ENCODE assay signal across 8 cellular contexts in genomic region chr19:17090501-17091074, GRCh38. TPM values are rescaled to one million over a fixed set of nuclear protein-coding genes. Genes with fewer than 3 reads are reported as not detected.
A peak's percentile ranks its signal among the peaks of the same experiment; 100 is the strongest.
DNase-seq lines count a peak whose midpoint lies in the region; ATAC-seq, FAIRE-seq and TF ChIP-seq lines count a peak whose summit lies in the region.

No MANE protein-coding gene starts in this region.

- peaks cover 7% of the 10 kb centered on the region; the same call in 1 of the 2 replicates for H4K20me1 ChIP-seq in GM12878 (ENCODE audit: control insufficient read depth, insufficient read depth)

- TF ChIP-seq CTCF in CD14-positive monocyte (IDR thresholded peaks at IDR 0.05) (peak; percentile 24), Peyer's patch (IDR thresholded peaks at IDR 0.05) (no peak), GM12878 (IDR thresholded peaks at IDR 0.05 in 2 of 3, conservative IDR thresholded peaks at IDR 0.05 in 1 of 3; ENCODE audit: control insufficient read depth in 2 of 3, extremely low read depth in 1 of 3, insufficient read depth in 1 of 3, low read depth in 3 of 3, low read length in 3 of 3) (no peak)

- peaks cover 52 to 64% of the 10 kb centered on the region in 2 donors for H3K36me3 Mint-ChIP-seq in CD14-positive monocyte
- H3K36me3 Mint-ChIP-seq in natural killer cell treated with Interleukin-12 subunit alpha and Interleukin-12 subunit beta and Interleukin-15 and Interleukin-18, amount 100 ng/mL, for 72 hours, result no peaks in the 10 kb centered on the region

- H2AFZ ChIP-seq in GM12878 (ENCODE audit: control insufficient read depth, low read depth, low read length), result no peak overlapping the region

- peaks cover 73% of the 10 kb centered on the region for H3K4me1 Mint-ChIP-seq in CD14-positive monocyte
- H3K4me1 Mint-ChIP-seq in natural killer cell treated with Interleukin-12 subunit alpha and Interleukin-12 subunit beta and Interleukin-15 and Interleukin-18, amount 100 ng/mL, for 72 hours (ENCODE audit: low read depth in 2 of 2), result peaks cover 38 to 56% of the 10 kb centered on the region in 2 donors

- H3K27me3 ChIP-seq in Peyer's patch (no peaks in the 10 kb centered on the region), GM12878 (replicated peaks in 1 of 2; ENCODE audit: control insufficient read depth in 2 of 2, insufficient read depth in 2 of 2, low read length in 1 of 2) (no peaks in the 10 kb centered on the region)

- H3K4me1 ChIP-seq in Peyer's patch (peaks cover 0 to 41% (median 18%) of the 10 kb centered on the region in 4 donors), GM12878 (ENCODE audit: control insufficient read depth, insufficient read depth, low read length) (peaks cover 31% of the 10 kb centered on the region)

- H3K9me3 ChIP-seq in Peyer's patch, result no peaks in the 10 kb centered on the region
- H3K9me3 ChIP-seq in GM12878 (replicated peaks; ENCODE audit: control insufficient read depth, insufficient read depth, low read length), result no peaks in the 10 kb centered on the region

- SMC1A ChIA-PET in GM12878 (lab: Charles Lee; ENCODE audit: uncharacterized antibody, unreplicated experiment), result interaction anchor here (0.9 to 2.3 kb wide), 4 partner anchors 10 to 73 kb away, joined by 3 to 10 read pairs (median 4); no protein-coding TSS in a partner anchor

- FAIRE-seq in GM12878 (lab: Jason Lieb, UNC), result peak; percentile 86

- H3K4me3 Mint-ChIP-seq in CD14-positive monocyte, result peak overlapping the region; percentile 14 to 77
- peak overlapping the region; percentile 66 for H3K4me3 Mint-ChIP-seq in natural killer cell treated with Interleukin-12 subunit alpha and Interleukin-12 subunit beta and Interleukin-15 and Interleukin-18, amount 100 ng/mL, for 72 hours

- H3K9me3 Mint-ChIP-seq in CD14-positive monocyte, result peaks cover 0 to 3% (median 0%) of the 10 kb centered on the region in 7 donors
- no peaks in the 10 kb centered on the region for H3K9me3 Mint-ChIP-seq in natural killer cell treated with Interleukin-12 subunit alpha and Interleukin-12 subunit beta and Interleukin-15 and Interleukin-18, amount 100 ng/mL, for 72 hours

- H3K4me3 ChIP-seq in Peyer's patch (no peak overlapping the region), GM12878 (no peak overlapping the region)

- RAD21 ChIA-PET in GM12878 (lab: Charles Lee; ENCODE audit: unreplicated experiment), result no interaction called here

- DNase-seq in CD14-positive monocyte (ENCODE audit: low spot score) (peak; percentile 91), Peyer's patch (peak in 2 of 3 donors; percentile 68 to 76), GM12878 (ENCODE audit: low read depth, low spot score) (no peak), hippocampal formation (lab: John Stamatoyannopoulos, UW) (no peak), ureter (ENCODE audit: low spot score) (no peak), NCI-H2196 (lab: John Stamatoyannopoulos, UW; ENCODE audit: unreplicated experiment) (no peak)
- peak; percentile 80 for DNase-seq in natural killer cell treated with Interleukin-12 subunit alpha and Interleukin-12 subunit beta and Interleukin-15 and Interleukin-18, amount 100 ng/mL, for 72 hours (ENCODE audit: low spot score)

- POLR2A ChIA-PET in GM12878 (lab: Charles Lee), result interaction anchor here (0.5 to 1.5 kb wide), 6 partner anchors 16 to 124 kb away, joined by 3 to 7 read pairs (median 5); partner anchors contain the start of gene USE1

- H3K27ac ChIP-seq in Peyer's patch (peak overlapping the region; percentile 50 to 79 (median 70)), GM12878 (ENCODE audit: control insufficient read depth, insufficient read depth) (peak overlapping the region; percentile 71)

- peak overlapping the region; percentile 11; the same call in 1 of the 2 replicates for H3K4me2 ChIP-seq in GM12878 (ENCODE audit: control insufficient read depth, insufficient read depth)

- peaks cover 90% of the 10 kb centered on the region for H3K79me2 ChIP-seq in GM12878 (ENCODE audit: control insufficient read depth, insufficient read depth, low read length)

- BruUV-seq in GM12878 (replicated peaks; lab: Mats Ljungman, UMichigan), result TSS peak; percentile 33

- ATAC-seq in GM12878 (peak; percentile 66), GM18517 (IDR thresholded peaks at IDR 0.05; ENCODE audit: unreplicated experiment) (no peak)
- ATAC-seq in natural killer cell treated with Interleukin-12 subunit alpha and Interleukin-12 subunit beta and Interleukin-15 and Interleukin-18, amount 100 ng/mL, for 72 hours, result peak; percentile 83 to 89

- H3K9ac ChIP-seq in GM12878 (ENCODE audit: control insufficient read depth, insufficient read depth, low read length), result 0 out of 2 replicates have a peak overlapping the region, but pooled peaks have one; percentile 18

- peak; percentile 11; the same call in 1 of the 2 replicates for TF ChIP-seq RAD21 in GM12878 (IDR thresholded peaks at IDR 0.05; ENCODE audit: insufficient read depth, low read depth, low read length)

- in situ Hi-C loops in GM12878 (cut with MboI), result no loop called here

- H3K27ac Mint-ChIP-seq in CD14-positive monocyte, result peak overlapping the region; percentile 96 to 100 (median 99)
- peak overlapping the region; percentile 76 to 84 for H3K27ac Mint-ChIP-seq in natural killer cell treated with Interleukin-12 subunit alpha and Interleukin-12 subunit beta and Interleukin-15 and Interleukin-18, amount 100 ng/mL, for 72 hours

- TF ChIP-seq EP300 in GM12878 (IDR thresholded peaks at IDR 0.05; ENCODE audit: borderline replicate concordance in 1 of 2, control insufficient read depth in 1 of 2, low read depth in 2 of 2, low read length in 2 of 2), result no peak

- peaks cover 0 to 6% (median 2%) of the 10 kb centered on the region in 3 donors for H3K27me3 Mint-ChIP-seq in CD14-positive monocyte (ENCODE audit: low read depth in 3 of 3)
- H3K27me3 Mint-ChIP-seq in natural killer cell treated with Interleukin-12 subunit alpha and Interleukin-12 subunit beta and Interleukin-15 and Interleukin-18, amount 100 ng/mL, for 72 hours, result no peaks in the 10 kb centered on the region

- WGBS in GM12878 (ENCODE audit: insufficient coverage, insufficient replicate concordance, low lambda C conversion rate, missing lambda C conversion rate), result 24% methylated on average over 13 of the region's 13 CpGs

- intact Hi-C loops in CD14-positive monocyte (cut with micrococcal nuclease) (loop anchor here in 1 of 2 donors (1.0 to 5.0 kb wide), 3 partner anchors 14 to 47 kb away; no protein-coding TSS in a partner anchor), GM12878 (cut with micrococcal nuclease; ENCODE audit: unreplicated experiment) (no loop called here)

- TF ChIP-seq POLR2A in Peyer's patch (IDR thresholded peaks at IDR 0.05) (no peak), GM12878 (IDR thresholded peaks at IDR 0.05; ENCODE audit: low read depth, low read length) (no peak)

- CTCF ChIA-PET in GM12878 (lab: Yijun Ruan, JAX), result interaction anchor here (0.7 to 1.5 kb wide), 4 partner anchors 10 to 177 kb away, joined by 3 to 6 read pairs (median 4); partner anchors contain the start of gene BABAM1

- H3K36me3 ChIP-seq in Peyer's patch (no peaks in the 10 kb centered on the region), GM12878 (ENCODE audit: control insufficient read depth in 2 of 2, insufficient read depth in 2 of 2, low read length in 1 of 2) (peaks cover 15 to 30% of the 10 kb centered on the region in 2 experiments)

RNA-seq across cellular contexts. Expression of gene MYO9B, which starts 15.0 kb away (rescaled TPM):
- 1 to 10 TPM; 5.9 to 7.5 TPM for polyA plus RNA-seq in CD14-positive monocyte
- total RNA-seq in Peyer's patch, result 100 to 1,000 TPM in 3 of 4 donors, 10 to 100 TPM in 1; 65.3 to 578 (median 143) TPM
- total RNA-seq in GM12878 (2013; cell fraction: nucleolus; rRNA removed), result 555 and 589 TPM in 2 replicates
- 66.4 and 77.3 TPM in 2 replicates for total RNA-seq in GM12878 (2014; rRNA removed)
- 38.1 and 42.6 TPM in 2 replicates for total RNA-seq in GM12878 (2014; rRNA removed; fragmentation: Illumina TruSeq; extraction: Trizol)
- 157 and 165 TPM in 2 replicates for total RNA-seq in GM12878 (2021)
- polyA plus RNA-seq in GM12878 (2011; ENCODE audit: low read depth), result 65.2 TPM
- polyA plus RNA-seq in GM12878 (2011; rRNA removed), result 26.7 and 48.9 TPM in 2 replicates
- 49.6 and 58.1 TPM in 2 replicates for polyA plus RNA-seq in GM12878 (2011; cell fraction: cytosol; rRNA removed)
- polyA plus RNA-seq in GM12878 (2011; cell fraction: nucleus; rRNA removed), result 452 and 507 TPM in 2 replicates
- 174 and 191 TPM in 2 replicates for polyA plus RNA-seq in GM12878 (2012)
- polyA plus RNA-seq in GM12878 (2014; fragmentation: Illumina TruSeq; extraction: Trizol), result 26.8 and 57.9 TPM in 2 replicates
- polyA plus RNA-seq in GM12878 (2014; fragmentation: Nextera tagmentation; extraction: Ambion mirVana), result 10 to 100 TPM in 1 of 2 experiments, 1 to 10 TPM in 1; 5.4 to 11.1 TPM
- polyA plus RNA-seq in GM12878 (2014; rRNA removed), result 87.6 and 105 TPM in 2 replicates
- 10 to 100 TPM; 25.4 to 32.8 TPM for polyA plus RNA-seq in GM12878 (2016; fragmentation: Nextera tagmentation; extraction: Ambion mirVana)
- 93.1 and 119 TPM in 2 replicates for polyA minus RNA-seq in GM12878 (2011; rRNA and poly(A)+ RNA removed)
- 59.6 and 66.5 TPM in 2 replicates for polyA minus RNA-seq in GM12878 (2011; cell fraction: cytosol; rRNA and poly(A)+ RNA removed)
- polyA minus RNA-seq in GM12878 (2011; cell fraction: nucleus; rRNA and poly(A)+ RNA removed), result 106 and 154 TPM in 2 replicates
- 100 to 1,000 TPM; 251 to 283 TPM for total RNA-seq in natural killer cell treated with Interleukin-12 subunit alpha and Interleukin-12 subunit beta and Interleukin-15 and Interleukin-18, amount 100 ng/mL, for 72 hours
- 77.3 TPM for total RNA-seq in ureter

RNA-seq across cellular contexts. Expression of gene HAUS8, which starts 15.3 kb away (rescaled TPM):
- polyA plus RNA-seq in CD14-positive monocyte (1 to 10 TPM; 2.5 to 4.4 TPM), GM12878 (2011; rRNA removed) (21.3 and 24.6 TPM in 2 replicates), GM12878 (2014; fragmentation: Illumina TruSeq; extraction: Trizol) (33.1 and 37.2 TPM in 2 replicates), GM12878 (2014; fragmentation: Nextera tagmentation; extraction: Ambion mirVana) (10 to 100 TPM; 24.2 to 35.7 TPM), GM12878 (2014; rRNA removed) (34.6 and 37.4 TPM in 2 replicates), GM12878 (2016; fragmentation: Nextera tagmentation; extraction: Ambion mirVana) (10 to 100 TPM; 43.0 to 43.9 TPM)
- total RNA-seq in Peyer's patch (10 to 100 TPM in 2 of 4 donors, 1 to 10 TPM in 2; 9.7 to 29.7 (median 10.1) TPM), GM12878 (2014; rRNA removed) (15.4 and 22.7 TPM in 2 replicates), GM12878 (2014; rRNA removed; fragmentation: Illumina TruSeq; extraction: Trizol) (22.8 and 24.0 TPM in 2 replicates), GM12878 (2021) (32.0 and 36.8 TPM in 2 replicates), ureter (10.8 TPM)
- 14.2 and 16.9 TPM in 2 replicates for total RNA-seq in GM12878 (2013; cell fraction: nucleolus; rRNA removed)
- 14.4 TPM for polyA plus RNA-seq in GM12878 (2011; ENCODE audit: low read depth)
- polyA plus RNA-seq in GM12878 (2011; cell fraction: cytosol; rRNA removed), result 24.9 and 27.7 TPM in 2 replicates
- 31.7 and 32.0 TPM in 2 replicates for polyA plus RNA-seq in GM12878 (2011; cell fraction: nucleus; rRNA removed)
- 16.4 and 17.9 TPM in 2 replicates for polyA plus RNA-seq in GM12878 (2012)
- 10.3 and 10.8 TPM in 2 replicates for polyA minus RNA-seq in GM12878 (2011; rRNA and poly(A)+ RNA removed)
- polyA minus RNA-seq in GM12878 (2011; cell fraction: cytosol; rRNA and poly(A)+ RNA removed), result 3.7 and 8.1 TPM in 2 replicates
- 5.4 and 11.7 TPM in 2 replicates for polyA minus RNA-seq in GM12878 (2011; cell fraction: nucleus; rRNA and poly(A)+ RNA removed)
- 10 to 100 TPM; 25.6 to 46.1 TPM for total RNA-seq in natural killer cell treated with Interleukin-12 subunit alpha and Interleukin-12 subunit beta and Interleukin-15 and Interleukin-18, amount 100 ng/mL, for 72 hours

Comparison
In these comparisons a context has a peak if more than half of its experiments do, and no peak if none do; other contexts are left out.
1. DNase-seq: peak in CD14-positive monocyte (single experiment), Peyer's patch (2 of 3) and natural killer cell treated with Interleukin-12 subunit alpha and Interleukin-12 subunit beta and Interleukin-15 and Interleukin-18, amount 100 ng/mL, for 72 hours (single experiment); none in GM12878 (single experiment), hippocampal formation (0 of 2), ureter (single experiment) and NCI-H2196 (single experiment).